ENCODE assay signal across 29 cellular contexts in genomic region chr2:230153390-230153976, GRCh38.
DNase-seq lines count a peak whose midpoint lies in the region; ATAC-seq and TF ChIP-seq lines count a peak whose summit lies in the region.
"Had no signal": no experiment of that assay in that cellular context is flagged by ENCODE, and none has a peak within 500 bp of the region (broad histone marks: within the 10 kb centered on the region; RNA-seq: fewer than 3 reads in every experiment).

No MANE protein-coding gene starts in this region.

- H3K4me1 ChIP-seq in ectodermal cell (ENCODE audit: control insufficient read depth, insufficient read depth, low read length) (no peaks in the 10 kb centered on the region), testis (no peaks in the 10 kb centered on the region)
- H3K4me1 ChIP-seq: gastroesophageal sphincter, pancreas, Peyer's patch, SJSA1 had no signal

- intact Hi-C loops in testis (cut with DNase I; ENCODE audit: low total_unique reads) (loop anchor here (10.0 kb wide), 1 partner anchor 149 kb away; no protein-coding TSS in a partner anchor), dorsolateral prefrontal cortex (cut with DNase I) (no loop called here)

- no peaks in the 10 kb centered on the region for H3K9me3 ChIP-seq in ectodermal cell (ENCODE audit: control insufficient read depth, low read length)
- no peaks in the 10 kb centered on the region for H3K9me3 ChIP-seq in testis
- H3K9me3 ChIP-seq: pancreas, Peyer's patch, SJSA1 had no signal

- H3K4me3 Mint-ChIP-seq in activated T-cell treated with anti-CD3 and anti-CD28 coated beads, Interleukin-2, amount 50 U/mL, for 24 hours = no peak overlapping the region
- H3K4me3 Mint-ChIP-seq in activated T-cell treated with anti-CD3 and anti-CD28 coated beads, Interleukin-2, amount 50 U/mL, for 72 hours = no peak overlapping the region
- no peak overlapping the region for H3K4me3 Mint-ChIP-seq in nephron progenitor cell
- H3K4me3 Mint-ChIP-seq in progenitor cell of endocrine pancreas (ENCODE audit: low read depth) = no peak overlapping the region
- H3K4me3 Mint-ChIP-seq: activated CD4-positive, alpha-beta T cell treated with anti-CD3 and anti-CD28 coated beads for 36 hours; activated naive CD4-positive, alpha-beta T cell treated with anti-CD3 and anti-CD28 coated beads, Interleukin-2, amount 10 ng/mL, durations not matched to agents 7 days and 5 days; activated T-cell treated with anti-CD3 and anti-CD28 coated beads, Interleukin-2, amount 50 U/mL, for 4 hours; central memory CD8-positive, alpha-beta T cell; memory B cell; stimulated activated memory B cell treated with anti-CD40 and anti-IgM and Interleukin-4, amounts not matched to agents 10 μg/mL and 1 μg/mL and 100 μg/mL, for 72 hours; T-helper 17 cell had no signal

- H3K36me3 ChIP-seq in ectodermal cell (ENCODE audit: control insufficient read depth, insufficient read depth, low read length) (no peaks in the 10 kb centered on the region), testis (ENCODE audit: low read depth, missing control alignments) (no peaks in the 10 kb centered on the region)
- H3K36me3 ChIP-seq: gastroesophageal sphincter, pancreas, Peyer's patch, SJSA1 had no signal

- no peak for ATAC-seq in activated T-cell treated with anti-CD3 and anti-CD28 coated beads, Interleukin-2, amount 50 U/mL, for 72 hours (replicated peaks in 1 of 2)
- ATAC-seq: activated CD4-positive, alpha-beta T cell treated with anti-CD3 and anti-CD28 coated beads for 36 hours; activated T-cell treated with anti-CD3 and anti-CD28 coated beads, Interleukin-2, amount 50 U/mL, for 4 hours; gastroesophageal sphincter; HepG2; pancreas; stimulated activated memory B cell treated with anti-CD40 and anti-IgM and Interleukin-4, amounts not matched to agents 10 μg/mL and 1 μg/mL and 100 μg/mL, for 72 hours; T-helper 17 cell had no signal

- peak overlapping the region; percentile 19 for H3K27ac Mint-ChIP-seq in activated T-cell treated with anti-CD3 and anti-CD28 coated beads, Interleukin-2, amount 50 U/mL, for 24 hours
- H3K27ac Mint-ChIP-seq in activated T-cell treated with anti-CD3 and anti-CD28 coated beads, Interleukin-2, amount 50 U/mL, for 72 hours = no peak overlapping the region
- peak overlapping the region; percentile 81 for H3K27ac Mint-ChIP-seq in nephron progenitor cell
- H3K27ac Mint-ChIP-seq in progenitor cell of endocrine pancreas = no peak overlapping the region
- H3K27ac Mint-ChIP-seq: activated CD4-positive, alpha-beta T cell treated with anti-CD3 and anti-CD28 coated beads for 36 hours; activated naive CD4-positive, alpha-beta T cell treated with anti-CD3 and anti-CD28 coated beads, Interleukin-2, amount 10 ng/mL, durations not matched to agents 7 days and 5 days; memory B cell; stimulated activated memory B cell treated with anti-CD40 and anti-IgM and Interleukin-4, amounts not matched to agents 10 μg/mL and 1 μg/mL and 100 μg/mL, for 72 hours had no signal

- H3K27me3 ChIP-seq in ectodermal cell (ENCODE audit: control insufficient read depth, insufficient read depth, low read length, poor library complexity, severe bottlenecking) (no peaks in the 10 kb centered on the region), testis (no peaks in the 10 kb centered on the region), dorsolateral prefrontal cortex (no peaks in the 10 kb centered on the region)
- H3K27me3 ChIP-seq: gastroesophageal sphincter, pancreas, Peyer's patch, SJSA1 had no signal

- H3K4me3 ChIP-seq in ectodermal cell (ENCODE audit: insufficient read depth, low read depth, low read length) (no peak overlapping the region), testis (no peak overlapping the region), dorsolateral prefrontal cortex (no peak overlapping the region)
- H3K4me3 ChIP-seq: gastroesophageal sphincter, pancreas, Peyer's patch, SJSA1 had no signal

- TF ChIP-seq POLR2A in testis (IDR thresholded peaks at IDR 0.05) = no peak

- peak overlapping the region; percentile 6 for H3K27ac ChIP-seq in ectodermal cell (ENCODE audit: insufficient read depth, low read depth, low read length, poor library complexity, severe bottlenecking)
- H3K27ac ChIP-seq in testis = no peak overlapping the region
- H3K27ac ChIP-seq in dorsolateral prefrontal cortex = no peak overlapping the region
- H3K27ac ChIP-seq: gastroesophageal sphincter, pancreas, Peyer's patch, SJSA1 had no signal

- no peaks in the 10 kb centered on the region for H3K36me3 Mint-ChIP-seq in activated T-cell treated with anti-CD3 and anti-CD28 coated beads, Interleukin-2, amount 50 U/mL, for 24 hours (ENCODE audit: low read depth)
- peaks cover 0 to 1% of the 10 kb centered on the region in 2 donors for H3K36me3 Mint-ChIP-seq in activated T-cell treated with anti-CD3 and anti-CD28 coated beads, Interleukin-2, amount 50 U/mL, for 72 hours (ENCODE audit: insufficient read depth in 2 of 2)
- H3K36me3 Mint-ChIP-seq in nephron progenitor cell (ENCODE audit: low read depth) (peaks cover 9% of the 10 kb centered on the region), progenitor cell of endocrine pancreas (ENCODE audit: insufficient read depth) (no peaks in the 10 kb centered on the region)
- H3K36me3 Mint-ChIP-seq: activated naive CD4-positive, alpha-beta T cell treated with anti-CD3 and anti-CD28 coated beads, Interleukin-2, amount 10 ng/mL, durations not matched to agents 7 days and 5 days had no signal

- TF ChIP-seq CTCF in nephron progenitor cell (IDR thresholded peaks at IDR 0.05) (no peak), testis (IDR thresholded peaks at IDR 0.05) (no peak), progenitor cell of endocrine pancreas (IDR thresholded peaks at IDR 0.05; ENCODE audit: unreplicated experiment) (no peak), dorsolateral prefrontal cortex (IDR thresholded peaks at IDR 0.05 in 54 of 56, conservative IDR thresholded peaks at IDR 0.05 in 2 of 56; ENCODE audit: low read depth in 1 of 56, partially characterized antibody in 56 of 56) (no peak)

- WGBS in ectodermal cell, 2 experiments = 47 to 48% methylated on average over 2 of the region's 2 CpGs
- WGBS in testis, 2 donors = 35 to 38% methylated on average over 2 of the region's 2 CpGs

- peaks cover 13% of the 10 kb centered on the region for H3K4me1 Mint-ChIP-seq in activated T-cell treated with anti-CD3 and anti-CD28 coated beads, Interleukin-2, amount 50 U/mL, for 24 hours (ENCODE audit: low read depth)
- H3K4me1 Mint-ChIP-seq in activated T-cell treated with anti-CD3 and anti-CD28 coated beads, Interleukin-2, amount 50 U/mL, for 72 hours (ENCODE audit: low read depth) = peaks cover 24% of the 10 kb centered on the region
- peaks cover 25% of the 10 kb centered on the region for H3K4me1 Mint-ChIP-seq in nephron progenitor cell
- no peaks in the 10 kb centered on the region for H3K4me1 Mint-ChIP-seq in progenitor cell of endocrine pancreas (ENCODE audit: low read depth)
- H3K4me1 Mint-ChIP-seq: activated naive CD4-positive, alpha-beta T cell treated with anti-CD3 and anti-CD28 coated beads, Interleukin-2, amount 10 ng/mL, durations not matched to agents 7 days and 5 days; central memory CD8-positive, alpha-beta T cell had no signal

- H3K27me3 Mint-ChIP-seq in activated T-cell treated with anti-CD3 and anti-CD28 coated beads, Interleukin-2, amount 50 U/mL, for 24 hours = no peaks in the 10 kb centered on the region
- H3K27me3 Mint-ChIP-seq in activated T-cell treated with anti-CD3 and anti-CD28 coated beads, Interleukin-2, amount 50 U/mL, for 72 hours (ENCODE audit: low read depth) = no peaks in the 10 kb centered on the region
- H3K27me3 Mint-ChIP-seq in nephron progenitor cell (ENCODE audit: low read depth, poor library complexity) (peaks cover 7% of the 10 kb centered on the region), progenitor cell of endocrine pancreas (no peaks in the 10 kb centered on the region)
- H3K27me3 Mint-ChIP-seq: activated CD4-positive, alpha-beta T cell treated with anti-CD3 and anti-CD28 coated beads for 36 hours; central memory CD8-positive, alpha-beta T cell; memory B cell; stimulated activated memory B cell treated with anti-CD40 and anti-IgM and Interleukin-4, amounts not matched to agents 10 μg/mL and 1 μg/mL and 100 μg/mL, for 72 hours; T-helper 17 cell had no signal

- no peak for DNase-seq in activated T-cell treated with anti-CD3 and anti-CD28 coated beads, Interleukin-2, amount 50 U/mL, for 24 hours
- no peak for DNase-seq in activated T-cell treated with anti-CD3 and anti-CD28 coated beads, Interleukin-2, amount 50 U/mL, for 72 hours
- DNase-seq in nephron progenitor cell (peak; percentile 41), testis (no peak), progenitor cell of endocrine pancreas (ENCODE audit: low spot score, unreplicated experiment) (no peak), pons (ENCODE audit: low spot score) (no peak), dorsolateral prefrontal cortex (no peak)
- DNase-seq: 8988T; activated CD4-positive, alpha-beta T cell treated with anti-CD3 and anti-CD28 coated beads for 36 hours; activated CD8-positive, alpha-beta memory T cell treated with anti-CD3 and anti-CD28 coated beads for 24 hours; activated naive CD4-positive, alpha-beta T cell treated with anti-CD3 and anti-CD28 coated beads, Interleukin-2, amount 10 ng/mL, durations not matched to agents 7 days and 5 days; activated T-cell treated with anti-CD3 and anti-CD28 coated beads, Interleukin-2, amount 50 U/mL, for 4 hours; aorta; DMS79 treated with DMSO at 0.1 percent for 48 hours; effector memory CD4-positive, alpha-beta T cell; NCI-H1105; NCI-H2029; NCI-H446; pancreas; Peyer's patch; stimulated activated CD4-positive, alpha-beta T cell treated with anti-CD3 and anti-CD28 coated beads, Interleukin-1b, Interleukin-23, amount 100 ng/mL, for 48 hours; T-helper 17 cell had no signal

- no peaks in the 10 kb centered on the region for H3K9me3 Mint-ChIP-seq in activated T-cell treated with anti-CD3 and anti-CD28 coated beads, Interleukin-2, amount 50 U/mL, for 24 hours
- peaks cover 0 to 3% of the 10 kb centered on the region in 2 donors for H3K9me3 Mint-ChIP-seq in activated T-cell treated with anti-CD3 and anti-CD28 coated beads, Interleukin-2, amount 50 U/mL, for 72 hours
- H3K9me3 Mint-ChIP-seq in nephron progenitor cell = peaks cover 28% of the 10 kb centered on the region
- H3K9me3 Mint-ChIP-seq in progenitor cell of endocrine pancreas (ENCODE audit: low read depth) = peaks cover 3% of the 10 kb centered on the region

Comparison
In these comparisons a context has a peak if more than half of its experiments do, and no peak if none do; other contexts are left out.
1. H3K27ac Mint-ChIP-seq: peak in activated T-cell treated with anti-CD3 and anti-CD28 coated beads, Interleukin-2, amount 50 U/mL, for 24 hours (single experiment) and nephron progenitor cell (single experiment); none in activated T-cell treated with anti-CD3 and anti-CD28 coated beads, Interleukin-2, amount 50 U/mL, for 72 hours (single experiment) and progenitor cell of endocrine pancreas (single experiment).